Comparison of ENCODE assay signal across 21 cellular contexts in the genomic region with DNA sequence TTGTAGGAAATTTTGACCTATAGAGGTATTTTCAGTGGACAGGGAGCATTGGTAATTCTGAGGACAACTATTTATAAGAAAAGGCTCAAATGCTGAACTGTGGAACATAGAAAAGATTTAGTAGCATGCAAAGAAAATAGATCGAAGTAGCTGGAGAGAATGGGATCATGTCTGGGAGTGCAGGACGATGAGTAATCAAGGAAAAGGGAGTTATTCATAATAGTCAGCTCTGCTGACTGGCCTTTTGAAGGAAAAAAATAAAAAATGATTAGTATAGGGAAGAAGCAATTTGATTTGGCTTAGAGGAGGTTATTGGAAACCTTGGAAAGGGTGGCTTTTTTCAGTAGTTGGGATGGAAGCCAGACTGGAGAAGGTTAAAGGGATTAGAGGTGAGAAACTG. TPM values are rescaled to one million over a fixed set of nuclear protein-coding genes. Genes with fewer than 3 reads are reported as not detected.
DNase-seq lines count a peak whose midpoint lies in the region; TF ChIP-seq lines count a peak whose summit lies in the region.
"Had no signal": no experiment of that assay in that cellular context is flagged by ENCODE, and none has a peak within 500 bp of the region (broad histone marks: within the 10 kb centered on the region; RNA-seq: fewer than 3 reads in every experiment).

No MANE protein-coding gene starts in this region.

- H3K9me3 Mint-ChIP-seq in HFFc6 (no peaks in the 10 kb centered on the region), H9 (no peaks in the 10 kb centered on the region)
- H3K9me3 Mint-ChIP-seq: activated T-helper 17 cell treated with anti-CD3 and anti-CD28 coated beads, Interleukin-2, amount 50 U/mL, for 72 hours; stimulated activated memory B cell treated with anti-CD40 and anti-IgM and Interleukin-4, amounts not matched to agents 10 μg/mL and 1 μg/mL and 100 μg/mL, for 72 hours had no signal

- H3K14ac ChIP-seq in mesenchymal stem cell (ENCODE audit: low read length in 2 of 2) (no peak overlapping the region), H9 (ENCODE audit: insufficient read depth, low read length) (no peak overlapping the region)

- H2BK120ac ChIP-seq in mesenchymal stem cell (ENCODE audit: low read depth, low read length) (no peak overlapping the region), H9 (ENCODE audit: low read depth, low read length, poor library complexity, severe bottlenecking) (no peak overlapping the region)

- H4K8ac ChIP-seq in mesenchymal stem cell (ENCODE audit: low read length) = no peak overlapping the region
- H4K8ac ChIP-seq in H9 (replicated peaks; ENCODE audit: insufficient read length, low read depth, low read length) = no peak overlapping the region

- H2AK5ac ChIP-seq in mesenchymal stem cell (ENCODE audit: low read length, severe bottlenecking) (peak overlapping the region; percentile 77), H9 (ENCODE audit: insufficient read length, low read length) (no peak overlapping the region)

- no peaks in the 10 kb centered on the region for H3K79me2 ChIP-seq in ACC112 (ENCODE audit: control insufficient read depth, insufficient read depth, low read length, unreplicated experiment)
- H3K79me2 ChIP-seq in H9 (ENCODE audit: insufficient read depth, low read length) = no peaks in the 10 kb centered on the region

- peak; percentile 27 for DNase-seq in HFFc6
- peak; percentile 44 for DNase-seq in brain microvascular endothelial cell
- peak; percentile 32 for DNase-seq in mesenchymal stem cell
- DNase-seq in cerebellum (ENCODE audit: low spot score) = no peak
- no peak for DNase-seq in H9
- no peak for DNase-seq in stimulated activated CD4-positive, alpha-beta T cell treated with anti-CD3 and anti-CD28 coated beads, Interleukin-15, amount 100 ng/mL, for 24 hours
- DNase-seq in Kasumi-1 (lab: John Stamatoyannopoulos, UW) = no peak
- DNase-seq: activated CD4-positive, CD25-positive, alpha-beta regulatory T cell; activated CD8-positive, alpha-beta memory T cell treated with anti-CD3 and anti-CD28 coated beads for 24 hours; CD4-positive, alpha-beta memory T cell; DMS79 treated with DMSO at 0.1 percent for 48 hours; lower lobe of right lung; MG63; naive B cell; NCI-H1694 treated with DMSO at 0.1 percent for 48 hours; SHP77 treated with DMSO at 0.1 percent for 48 hours; stimulated activated CD4-positive, alpha-beta T cell treated with anti-CD3 and anti-CD28 coated beads, Interleukin-12 subunit alpha, Interleukin-12 subunit beta, amount 100 ng/mL, for 4 hours; transverse colon had no signal

- H2AFZ ChIP-seq in ACC112 (ENCODE audit: low read length, unreplicated experiment) = peak overlapping the region; percentile 2
- no peak overlapping the region for H2AFZ ChIP-seq in mesenchymal stem cell (ENCODE audit: low read depth, low read length)
- H2AFZ ChIP-seq in H9 (ENCODE audit: low read length) = no peak overlapping the region

- H3K4ac ChIP-seq in mesenchymal stem cell (ENCODE audit: low read depth in 1 of 2, low read length in 2 of 2) = no peak overlapping the region
- H3K4ac ChIP-seq in H9 (ENCODE audit: low read depth, low read length) = no peak overlapping the region

- H3K18ac ChIP-seq in mesenchymal stem cell (ENCODE audit: low read depth in 1 of 2, low read length in 2 of 2) = no peak overlapping the region
- no peak overlapping the region for H3K18ac ChIP-seq in H9 (ENCODE audit: insufficient read length, low read depth, low read length)

- no peaks in the 10 kb centered on the region for H3K23me2 ChIP-seq in H9 (ENCODE audit: insufficient read length, low read depth, low read length, poor library complexity, severe bottlenecking)

- in situ Hi-C loops in brain microvascular endothelial cell (cut with HindIII; ENCODE audit: low pct_ligation_motif_present, low sequenced_read_pairs) = no loop called here

- H3K27ac Mint-ChIP-seq in HFFc6 (no peak overlapping the region), H9 (no peak overlapping the region)
- H3K27ac Mint-ChIP-seq: activated T-helper 17 cell treated with anti-CD3 and anti-CD28 coated beads, Interleukin-2, amount 50 U/mL, for 72 hours; CD4-positive, alpha-beta memory T cell; naive B cell; stimulated activated memory B cell treated with anti-CD40 and anti-IgM and Interleukin-4, amounts not matched to agents 10 μg/mL and 1 μg/mL and 100 μg/mL, for 72 hours had no signal

- TF ChIP-seq CTCF in HFFc6 (IDR thresholded peaks at IDR 0.05) (no peak), brain microvascular endothelial cell (IDR thresholded peaks at IDR 0.05; ENCODE audit: low read depth, low read length, missing control alignments) (no peak), H9 (conservative IDR thresholded peaks at IDR 0.05) (no peak)

- H2BK20ac ChIP-seq in H9 (ENCODE audit: low read depth, low read length, poor library complexity, severe bottlenecking) = no peak overlapping the region

- H3K4me1 Mint-ChIP-seq in HFFc6 (ENCODE audit: low read depth) (no peaks in the 10 kb centered on the region), H9 (peaks cover 12 to 27% of the 10 kb centered on the region in 2 experiments)
- H3K4me1 Mint-ChIP-seq: activated T-helper 17 cell treated with anti-CD3 and anti-CD28 coated beads, Interleukin-2, amount 50 U/mL, for 72 hours; CD4-positive, alpha-beta memory T cell; naive B cell; stimulated activated memory B cell treated with anti-CD40 and anti-IgM and Interleukin-4, amounts not matched to agents 10 μg/mL and 1 μg/mL and 100 μg/mL, for 72 hours had no signal

- no peak overlapping the region for H4K91ac ChIP-seq in mesenchymal stem cell (ENCODE audit: low read length)
- H4K91ac ChIP-seq in H9 (ENCODE audit: insufficient read length, low read depth, low read length) = no peak overlapping the region

- no peak overlapping the region for H3K4me2 ChIP-seq in mesenchymal stem cell (ENCODE audit: low read length, poor library complexity, severe bottlenecking)
- H3K4me2 ChIP-seq in H9 (ENCODE audit: insufficient read depth, insufficient read length, low read length) = no peak overlapping the region

- no peak overlapping the region for H2BK15ac ChIP-seq in mesenchymal stem cell (ENCODE audit: low read depth, poor library complexity, severe bottlenecking)
- H2BK15ac ChIP-seq in H9 (ENCODE audit: low read depth, low read length) = no peak overlapping the region

- peak overlapping the region; percentile 34 for H3K9ac ChIP-seq in mesenchymal stem cell (ENCODE audit: low read length)
- no peak overlapping the region for H3K9ac ChIP-seq in H9 (ENCODE audit: extremely low read depth, insufficient read length, low read length)

- no peak overlapping the region for H3T11ph ChIP-seq in H9 (ENCODE audit: low read length)

- H3K79me1 ChIP-seq in mesenchymal stem cell (replicated peaks; ENCODE audit: low read length, poor library complexity, severe bottlenecking) = no peaks in the 10 kb centered on the region
- no peaks in the 10 kb centered on the region for H3K79me1 ChIP-seq in H9 (ENCODE audit: insufficient read depth, low read depth, low read length, poor library complexity, severe bottlenecking)

- no peak overlapping the region for H3K23ac ChIP-seq in mesenchymal stem cell (ENCODE audit: low read length in 2 of 2)
- no peak overlapping the region for H3K23ac ChIP-seq in H9 (ENCODE audit: insufficient read length, low read depth, low read length)

- H3K9me3 ChIP-seq in mesenchymal stem cell (ENCODE audit: control insufficient read depth, low read length) (no peaks in the 10 kb centered on the region), H9 (ENCODE audit: control insufficient read depth, low read depth, low read length) (no peaks in the 10 kb centered on the region)
- H3K9me3 ChIP-seq: lower lobe of right lung, MG63, transverse colon had no signal

- H3K4me3 Mint-ChIP-seq in HFFc6 (no peak overlapping the region), H9 (no peak overlapping the region)
- H3K4me3 Mint-ChIP-seq: activated T-helper 17 cell treated with anti-CD3 and anti-CD28 coated beads, Interleukin-2, amount 50 U/mL, for 72 hours; CD4-positive, alpha-beta memory T cell; naive B cell; stimulated activated memory B cell treated with anti-CD40 and anti-IgM and Interleukin-4, amounts not matched to agents 10 μg/mL and 1 μg/mL and 100 μg/mL, for 72 hours had no signal

- H3K36me3 Mint-ChIP-seq in HFFc6 (ENCODE audit: low read depth) (no peaks in the 10 kb centered on the region), H9 (ENCODE audit: insufficient read depth in 1 of 3, low read depth in 3 of 3) (no peaks in the 10 kb centered on the region)
- H3K36me3 Mint-ChIP-seq: CD4-positive, alpha-beta memory T cell; naive B cell; stimulated activated memory B cell treated with anti-CD40 and anti-IgM and Interleukin-4, amounts not matched to agents 10 μg/mL and 1 μg/mL and 100 μg/mL, for 72 hours had no signal

- peak overlapping the region; percentile 60 for H2BK5ac ChIP-seq in mesenchymal stem cell (ENCODE audit: low read depth, low read length, poor library complexity, severe bottlenecking)
- H2BK5ac ChIP-seq in H9 (ENCODE audit: insufficient read length, low read length) = no peak overlapping the region

- H3K4me1 ChIP-seq in ACC112 (ENCODE audit: control insufficient read depth, insufficient read depth, low read length, unreplicated experiment) (peaks cover 13% of the 10 kb centered on the region), mesenchymal stem cell (ENCODE audit: control insufficient read depth, insufficient read depth, low read depth, low read length) (peaks cover 1% of the 10 kb centered on the region), H9 (ENCODE audit: insufficient read depth, low read length) (peaks cover 2% of the 10 kb centered on the region)
- H3K4me1 ChIP-seq: lower lobe of right lung, transverse colon had no signal

- no peaks in the 10 kb centered on the region; the same call in 1 of the 2 replicates for H3K27me3 Mint-ChIP-seq in HFFc6 (ENCODE audit: insufficient read depth)
- no peaks in the 10 kb centered on the region for H3K27me3 Mint-ChIP-seq in H9 (ENCODE audit: low read depth)
- H3K27me3 Mint-ChIP-seq: activated T-helper 17 cell treated with anti-CD3 and anti-CD28 coated beads, Interleukin-2, amount 50 U/mL, for 72 hours; naive B cell; stimulated activated memory B cell treated with anti-CD40 and anti-IgM and Interleukin-4, amounts not matched to agents 10 μg/mL and 1 μg/mL and 100 μg/mL, for 72 hours had no signal

- H3K36me3 ChIP-seq in ACC112 (ENCODE audit: insufficient read depth, low read length) (no peaks in the 10 kb centered on the region), brain microvascular endothelial cell (replicated peaks) (no peaks in the 10 kb centered on the region), mesenchymal stem cell (ENCODE audit: control insufficient read depth in 1 of 2, insufficient read depth in 2 of 2, low read depth in 1 of 2, low read length in 2 of 2) (no peaks in the 10 kb centered on the region)
- H3K36me3 ChIP-seq: lower lobe of right lung, MG63, transverse colon had no signal

- no peak overlapping the region for H3K27ac ChIP-seq in ACC112 (ENCODE audit: low read depth, low read length)
- H3K27ac ChIP-seq in brain microvascular endothelial cell = peak overlapping the region; percentile 40
- peak overlapping the region; percentile 80 for H3K27ac ChIP-seq in mesenchymal stem cell (ENCODE audit: low read length, poor library complexity, severe bottlenecking)
- H3K27ac ChIP-seq in H9 (ENCODE audit: insufficient read length, low read depth, low read length) = no peak overlapping the region
- H3K27ac ChIP-seq: lower lobe of right lung, transverse colon had no signal

- H2BK12ac ChIP-seq in mesenchymal stem cell (ENCODE audit: low read length in 2 of 2) = no peak overlapping the region
- no peak overlapping the region for H2BK12ac ChIP-seq in H9 (ENCODE audit: insufficient read length, low read depth, low read length)

- no peak overlapping the region for H3K56ac ChIP-seq in H9 (ENCODE audit: insufficient read length, low read depth, low read length)

- 74% methylated on average over 2 of the region's 2 CpGs for WGBS in mesenchymal stem cell
- no CpG with 5 or more reads among the region's 2 CpGs for WGBS in H9 (ENCODE audit: extremely low coverage, insufficient read length, low lambda C conversion rate)

- H4K20me1 ChIP-seq in H9 (ENCODE audit: control insufficient read depth, insufficient read depth, insufficient read length) = no peaks in the 10 kb centered on the region

- H3K4me3 ChIP-seq in ACC112 (ENCODE audit: low read depth, low read length) = peak overlapping the region; percentile 19; the same call in 1 of the 2 replicates
- no peak overlapping the region for H3K4me3 ChIP-seq in brain microvascular endothelial cell (ENCODE audit: low read depth, low read length)
- H3K4me3 ChIP-seq in mesenchymal stem cell (ENCODE audit: insufficient read depth in 1 of 2, low read depth in 1 of 2, low read length in 2 of 2) = no peak overlapping the region
- H3K4me3 ChIP-seq: lower lobe of right lung, MG63, transverse colon had no signal

- no peak overlapping the region for H4K5ac ChIP-seq in H9 (ENCODE audit: insufficient read length, low read depth, low read length)

- H3K27me3 ChIP-seq in ACC112 (ENCODE audit: insufficient read depth, low read length) (no peaks in the 10 kb centered on the region), brain microvascular endothelial cell (replicated peaks) (no peaks in the 10 kb centered on the region), mesenchymal stem cell (ENCODE audit: control insufficient read depth in 1 of 2, insufficient read depth in 1 of 2, low read length in 2 of 2) (no peaks in the 10 kb centered on the region), H9 (ENCODE audit: insufficient read depth, low read length) (no peaks in the 10 kb centered on the region)
- H3K27me3 ChIP-seq: MG63, transverse colon had no signal

RNA-seq across cellular contexts. Expression of a gene that starts 22.9 kb away (rescaled TPM):
- 1 to 10 TPM; 1.4 to 9.0 (median 2.3) TPM for total RNA-seq in HFFc6 (2021; fragmentation: NEBNext Ultra II Directional; extraction: Animal tissue kit (Norgen Biotek cat#: 25700))
- polyA plus RNA-seq in mesenchymal stem cell (2013, experiment 1 of 2) = 13.8 TPM
- 13.4 TPM for polyA plus RNA-seq in mesenchymal stem cell (2013, experiment 2 of 2)
- total RNA-seq in cerebellum (333 TPM), H9 (2021) (30.5 and 36.8 TPM in 2 replicates)
- total RNA-seq: CD4-positive, alpha-beta memory T cell had no signal
- polyA plus RNA-seq: CD4-positive, alpha-beta memory T cell had no signal

Comparison
In these comparisons a context has a peak if more than half of its experiments do, and no peak if none do; other contexts are left out.
1. H3K27ac ChIP-seq: peak in brain microvascular endothelial cell (single experiment) and mesenchymal stem cell (single experiment); none in ACC112 (single experiment) and H9 (single experiment).
2. DNase-seq: peak in HFFc6 (single experiment), brain microvascular endothelial cell (single experiment) and mesenchymal stem cell (single experiment); none in cerebellum (single experiment), H9 (single experiment), stimulated activated CD4-positive, alpha-beta T cell treated with anti-CD3 and anti-CD28 coated beads, Interleukin-15, amount 100 ng/mL, for 24 hours (single experiment) and Kasumi-1 (0 of 2).